8 cellular contexts compared by ENCODE assay signal in the genomic region with DNA sequence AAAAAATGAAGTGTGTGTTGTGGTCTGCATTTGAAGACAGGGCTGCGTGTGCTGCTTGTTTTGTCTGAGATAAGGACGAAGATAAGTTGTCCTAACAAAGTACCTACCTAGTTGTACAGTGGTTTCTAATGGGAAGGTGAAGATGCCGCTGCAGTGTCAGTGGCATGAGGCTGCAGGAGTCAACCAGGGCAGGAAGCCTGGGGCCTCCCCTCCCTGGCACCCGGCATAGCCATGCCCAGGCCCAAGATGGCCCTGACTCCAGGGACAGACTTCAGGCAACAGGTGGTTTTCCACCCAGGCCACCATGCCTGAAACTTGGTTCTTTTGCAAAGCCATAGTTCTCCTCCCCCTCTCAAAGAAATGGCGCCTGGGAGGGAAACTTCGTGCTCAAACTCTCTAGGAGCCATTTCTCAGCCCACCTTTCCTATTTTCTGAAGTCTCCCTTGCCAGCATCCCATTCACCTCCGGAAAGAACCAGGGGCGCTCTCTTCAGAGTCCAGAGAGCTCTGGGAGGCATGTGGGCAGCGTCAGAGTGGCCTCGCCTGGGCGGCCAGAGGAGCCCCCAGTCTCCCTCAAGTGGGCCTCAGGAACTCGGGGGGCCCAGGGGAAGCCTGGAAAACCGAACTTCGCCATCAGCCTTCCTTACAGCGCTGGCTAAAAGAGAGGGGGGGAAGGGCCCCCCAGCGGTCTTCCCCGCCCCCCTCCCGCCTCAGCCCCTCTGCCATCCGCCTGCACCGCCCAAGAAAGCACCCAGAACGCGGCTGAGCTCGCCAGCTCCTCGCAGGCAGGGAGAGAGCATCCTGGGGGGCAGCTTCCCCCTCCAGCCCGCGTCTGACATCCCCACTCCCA. TPM values are rescaled to one million over a fixed set of nuclear protein-coding genes. Genes with fewer than 3 reads are reported as not detected.
DNase-seq lines count a peak whose midpoint lies in the region; ATAC-seq, FAIRE-seq and TF ChIP-seq lines count a peak whose summit lies in the region.

No MANE protein-coding gene starts in this region.

- H3K36me3 ChIP-seq in mucosa of stomach (ENCODE audit: control insufficient read depth, insufficient read depth, low read length) (no peaks in the 10 kb centered on the region), tibial artery (no peaks in the 10 kb centered on the region)

- H3K4me1 Mint-ChIP-seq in T-cell: peaks cover 55 to 64% (median 58%) of the 10 kb centered on the region in 3 donors
- H3K4me1 Mint-ChIP-seq in central memory CD8-positive, alpha-beta T cell: peaks cover 43% of the 10 kb centered on the region

- CTCF ChIA-PET in T-cell (lab: Charles Lee): no interaction called here

- no peaks in the 10 kb centered on the region for H3K27me3 Mint-ChIP-seq in T-cell
- H3K27me3 Mint-ChIP-seq in central memory CD8-positive, alpha-beta T cell: no peaks in the 10 kb centered on the region

- intact Hi-C loops in tibial artery (cut with DNase I; ENCODE audit: low total_unique reads): loop anchor here (10.0 kb wide), 2 partner anchors 280 to 410 kb away; a partner anchor contains a TSS

- H3K27ac ChIP-seq in tibial artery: peak overlapping the region; percentile 92

- H3K4me1 ChIP-seq in mucosa of stomach (ENCODE audit: control insufficient read depth, insufficient read depth, low read length) (peaks cover 52% of the 10 kb centered on the region), tibial artery (peaks cover 0 to 50% (median 42%) of the 10 kb centered on the region in 4 donors)

- H3K9me3 ChIP-seq in mucosa of stomach (ENCODE audit: control insufficient read depth, low read length) (no peaks in the 10 kb centered on the region), tibial artery (no peaks in the 10 kb centered on the region)

- H3K4me3 Mint-ChIP-seq in T-cell: peak overlapping the region; percentile 83 to 90 (median 88)
- peak overlapping the region; percentile 87 for H3K4me3 Mint-ChIP-seq in central memory CD8-positive, alpha-beta T cell

- DNase-seq in GM10266 (ENCODE audit: extremely low spot score): peak; percentile 49
- DNase-seq in T-cell: peak in 26 of 34 experiments; percentile 1 to 47 (median 20)
- peak in 1 of 2 donors; percentile 11 for DNase-seq in central memory CD8-positive, alpha-beta T cell (ENCODE audit: low spot score in 2 of 2)
- DNase-seq in tibial artery: peak in 1 of 2 donors; percentile 72
- DNase-seq in frontal cortex (ENCODE audit: low spot score in 2 of 2): no peak
- DNase-seq in AG08396 (ENCODE audit: low spot score): no peak

- no peak for TF ChIP-seq CTCF in GM10266 (IDR thresholded peaks at IDR 0.05; ENCODE audit: control insufficient read depth, insufficient read depth, low read depth, missing control alignments)
- TF ChIP-seq CTCF in tibial artery (IDR thresholded peaks at IDR 0.05): no peak

- H3K9ac ChIP-seq in mucosa of stomach (ENCODE audit: low read length): peak overlapping the region; percentile 69

- no peaks in the 10 kb centered on the region for H3K9me3 Mint-ChIP-seq in T-cell
- no peaks in the 10 kb centered on the region for H3K9me3 Mint-ChIP-seq in central memory CD8-positive, alpha-beta T cell

- POLR2A ChIA-PET in T-cell (lab: Charles Lee): interaction anchor here (0.6 kb wide), 2 partner anchors 226 to 265 kb away, joined by 4 to 5 read pairs; no protein-coding TSS in a partner anchor

- peaks cover 4% of the 10 kb centered on the region for H3K36me3 Mint-ChIP-seq in T-cell
- H3K36me3 Mint-ChIP-seq in central memory CD8-positive, alpha-beta T cell (ENCODE audit: insufficient read depth): peaks cover 17% of the 10 kb centered on the region

- no peak for FAIRE-seq in frontal cortex (lab: Jason Lieb, UNC)

- no peak for ATAC-seq in T-cell (replicated peaks in 1 of 4)
- no peak for ATAC-seq in central memory CD8-positive, alpha-beta T cell (replicated peaks; ENCODE audit: extremely low read depth, poor library complexity, severe bottlenecking)
- ATAC-seq in GM18517 (IDR thresholded peaks at IDR 0.05; ENCODE audit: unreplicated experiment): no peak

- H3K27me3 ChIP-seq in mucosa of stomach (ENCODE audit: control insufficient read depth, insufficient read depth, low read length) (no peaks in the 10 kb centered on the region), tibial artery (no peaks in the 10 kb centered on the region)

- H3K27ac Mint-ChIP-seq in T-cell: peak overlapping the region; percentile 92
- H3K27ac Mint-ChIP-seq in central memory CD8-positive, alpha-beta T cell (ENCODE audit: low read depth): peak overlapping the region; percentile 68

- H3K4me3 ChIP-seq in mucosa of stomach (ENCODE audit: low read length) (peak overlapping the region; percentile 50), tibial artery (peak overlapping the region; percentile 64 to 99)

RNA-seq across cellular contexts. Expression of a gene that starts 2.0 kb away (rescaled TPM):
- 10 to 100 TPM; 46.2 to 94.4 (median 52.4) TPM for total RNA-seq in T-cell
- 189 TPM for total RNA-seq in frontal cortex

Comparison
In these comparisons a context has a peak if more than half of its experiments do, and no peak if none do; other contexts are left out.
1. DNase-seq: peak in GM10266 (single experiment) and T-cell (26 of 34); none in frontal cortex (0 of 2) and AG08396 (single experiment).